ENCODE assay signal across 8 cellular contexts in genomic region chr11:93330446-93330984, GRCh38. TPM values are rescaled to one million over a fixed set of nuclear protein-coding genes. Genes with fewer than 3 reads are reported as not detected.
DNase-seq lines count a peak whose midpoint lies in the region; ATAC-seq, FAIRE-seq and TF ChIP-seq lines count a peak whose summit lies in the region.

DEUP1 (plus strand) TSS chr11:93330742; CDS start chr11:93332260, 1,518 bp downstream.

- no peak within 1 kb of the TSS for H3K4me3 Mint-ChIP-seq in activated T-cell treated with anti-CD3 and anti-CD28 coated beads, Interleukin-2, amount 50 U/mL, for 4 hours
- peak within 1 kb of the TSS; percentile 84 for H3K4me3 Mint-ChIP-seq in progenitor cell of endocrine pancreas (ENCODE audit: low read depth)

- H3K27me3 Mint-ChIP-seq in activated T-cell treated with anti-CD3 and anti-CD28 coated beads, Interleukin-2, amount 50 U/mL, for 4 hours (ENCODE audit: low read depth): peaks cover 49% of the 10 kb centered on the region
- peaks cover 26% of the 10 kb centered on the region for H3K27me3 Mint-ChIP-seq in progenitor cell of endocrine pancreas

- DNase-seq in DMS53 (lab: John Stamatoyannopoulos, UW): peak; percentile 97
- no peak for DNase-seq in activated T-cell treated with anti-CD3 and anti-CD28 coated beads, Interleukin-2, amount 50 U/mL, for 4 hours
- DNase-seq in cardiac muscle cell (ENCODE audit: low read depth in 1 of 2, low spot score in 1 of 2): peak; percentile 22 to 70
- peak; percentile 80 for DNase-seq in progenitor cell of endocrine pancreas (ENCODE audit: low spot score, unreplicated experiment)
- no peak for DNase-seq in Kasumi-1 (lab: John Stamatoyannopoulos, UW)
- no peak for DNase-seq in urothelium cell line (ENCODE audit: low spot score)

- H3K36me3 Mint-ChIP-seq in activated T-cell treated with anti-CD3 and anti-CD28 coated beads, Interleukin-2, amount 50 U/mL, for 4 hours (ENCODE audit: insufficient read depth): no peaks in the 10 kb centered on the region
- H3K36me3 Mint-ChIP-seq in progenitor cell of endocrine pancreas (ENCODE audit: insufficient read depth): no peaks in the 10 kb centered on the region

- H3K36me3 ChIP-seq in cardiac muscle cell: no peaks in the 10 kb centered on the region

- H3K9me3 ChIP-seq in cardiac muscle cell (ENCODE audit: low read depth): no peaks in the 10 kb centered on the region

- no peaks in the 10 kb centered on the region for H3K27me3 ChIP-seq in cardiac muscle cell

- FAIRE-seq in urothelium cell line (lab: Jason Lieb, UNC): no peak

- peak within 1 kb of the TSS; percentile 31 for H3K4me3 ChIP-seq in cardiac muscle cell

- no peak within 1 kb of the TSS for H3K27ac ChIP-seq in cardiac muscle cell

- H3K9me3 Mint-ChIP-seq in activated T-cell treated with anti-CD3 and anti-CD28 coated beads, Interleukin-2, amount 50 U/mL, for 4 hours: no peaks in the 10 kb centered on the region
- no peaks in the 10 kb centered on the region for H3K9me3 Mint-ChIP-seq in progenitor cell of endocrine pancreas (ENCODE audit: low read depth)

- TF ChIP-seq CTCF in cardiac muscle cell (IDR thresholded peaks at IDR 0.05; ENCODE audit: low read depth, low read length) (no peak), progenitor cell of endocrine pancreas (IDR thresholded peaks at IDR 0.05; ENCODE audit: unreplicated experiment) (no peak)

- no peaks in the 10 kb centered on the region for H3K4me1 ChIP-seq in cardiac muscle cell (ENCODE audit: low read depth)

- peak within 1 kb of the TSS; percentile 94 for H3K27ac Mint-ChIP-seq in progenitor cell of endocrine pancreas

- peak; percentile 50 for ATAC-seq in HG03520 (IDR thresholded peaks at IDR 0.05; ENCODE audit: unreplicated experiment)
- ATAC-seq in activated T-cell treated with anti-CD3 and anti-CD28 coated beads, Interleukin-2, amount 50 U/mL, for 4 hours: peak; percentile 43 to 52
- no peak for ATAC-seq in GM19467 (IDR thresholded peaks at IDR 0.05; ENCODE audit: unreplicated experiment)

- H3K4me1 Mint-ChIP-seq in activated T-cell treated with anti-CD3 and anti-CD28 coated beads, Interleukin-2, amount 50 U/mL, for 4 hours (ENCODE audit: low read depth): peaks cover 6% of the 10 kb centered on the region
- H3K4me1 Mint-ChIP-seq in progenitor cell of endocrine pancreas (ENCODE audit: low read depth): peaks cover 3% of the 10 kb centered on the region

RNA-seq across cellular contexts. Expression of gene DEUP1, which starts in this region (rescaled TPM):
- total RNA-seq in activated T-cell treated with anti-CD3 and anti-CD28 coated beads, Interleukin-2, amount 50 U/mL, for 4 hours: not detected
- total RNA-seq in cardiac muscle cell (0.14 and 0.27 TPM in 2 replicates), progenitor cell of endocrine pancreas (1.7 TPM in 2 replicates)
- 0.28 and 2.0 TPM in 2 replicates for polyA plus RNA-seq in cardiac muscle cell

Comparison
In these comparisons a context has a peak if more than half of its experiments do, and no peak if none do; other contexts are left out.
1. Peak in ATAC-seq in activated T-cell treated with anti-CD3 and anti-CD28 coated beads, Interleukin-2, amount 50 U/mL, for 4 hours; RNA of the gene not detected or under 1 TPM.
2. DNase-seq: peak in DMS53 (single experiment), cardiac muscle cell (2 of 2) and progenitor cell of endocrine pancreas (single experiment); none in activated T-cell treated with anti-CD3 and anti-CD28 coated beads, Interleukin-2, amount 50 U/mL, for 4 hours (single experiment), Kasumi-1 (0 of 2) and urothelium cell line (single experiment).